Comparison of ENCODE assay signal across 8 cellular contexts in the genomic region with DNA sequence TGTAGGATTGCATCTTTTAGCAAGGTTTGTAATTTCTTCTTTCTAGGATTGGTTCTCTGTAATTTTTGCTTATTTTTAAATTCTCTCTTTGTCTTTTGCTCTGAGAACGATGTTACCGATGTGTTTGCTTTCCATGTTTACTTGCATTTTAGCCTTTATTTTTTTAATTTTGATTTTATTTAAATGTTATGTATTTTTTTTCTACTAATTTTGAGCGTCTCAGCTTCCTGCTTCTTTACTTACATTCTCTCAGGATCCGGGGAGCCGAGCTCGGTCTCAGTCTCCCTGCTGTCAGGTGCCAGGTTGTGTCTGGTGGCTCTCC. TPM values are rescaled to one million over a fixed set of nuclear protein-coding genes. Genes with fewer than 3 reads are reported as not detected.
A peak's percentile ranks its signal among the peaks of the same experiment; 100 is the strongest.
DNase-seq lines count a peak whose midpoint lies in the region; ATAC-seq and TF ChIP-seq lines count a peak whose summit lies in the region.

No MANE protein-coding gene starts in this region.

- ATAC-seq in gastrocnemius medialis, result no peak

- peak overlapping the region; percentile 82 to 97 (median 95) for H3K27ac ChIP-seq in Peyer's patch
- H3K27ac ChIP-seq in gastrocnemius medialis, result peak overlapping the region; percentile 95 to 100 (median 96)
- H3K27ac ChIP-seq in RWPE1, result no peak overlapping the region

- H3K4me3 ChIP-seq in GM12875 (ENCODE audit: low read depth, low read length) (peak overlapping the region; percentile 60), Peyer's patch (peak overlapping the region; percentile 48 to 63 (median 54)), fibroblast of pulmonary artery (replicated peaks; ENCODE audit: low read depth, low read length) (peak overlapping the region; percentile 54), gastrocnemius medialis (peak overlapping the region; percentile 68 to 90 (median 80))

- in situ Hi-C loops in gastrocnemius medialis (cut with MboI; ENCODE audit: low sequenced_read_pairs in 4 of 4), result no loop called here

- H3K36me3 ChIP-seq in Peyer's patch, result no peaks in the 10 kb centered on the region
- no peaks in the 10 kb centered on the region for H3K36me3 ChIP-seq in gastrocnemius medialis

- intact Hi-C loops in gastrocnemius medialis (cut with DNase I; ENCODE audit: low total_unique reads), result loop anchor here (2.0 kb wide), 2 partner anchors 24 to 46 kb away; no protein-coding TSS in a partner anchor

- TF ChIP-seq CTCF in GM12875 (IDR thresholded peaks at IDR 0.05; ENCODE audit: borderline replicate concordance, insufficient read depth, low read depth, low read length), result no peak
- TF ChIP-seq CTCF in Peyer's patch (IDR thresholded peaks at IDR 0.05), result no peak
- TF ChIP-seq CTCF in fibroblast of pulmonary artery (IDR thresholded peaks at IDR 0.05; ENCODE audit: low read length, missing control alignments), result no peak
- no peak for TF ChIP-seq CTCF in gastrocnemius medialis (IDR thresholded peaks at IDR 0.05 in 4 of 5, conservative IDR thresholded peaks at IDR 0.05 in 1 of 5)
- TF ChIP-seq CTCF in RWPE1 (conservative IDR thresholded peaks at IDR 0.05; ENCODE audit: low read depth), result no peak

- no peak for DNase-seq in Peyer's patch
- DNase-seq in fibroblast of pulmonary artery (ENCODE audit: low read depth), result no peak
- no peak for DNase-seq in gastrocnemius medialis
- DNase-seq in RWPE1 (ENCODE audit: low spot score), result no peak
- no peak for DNase-seq in NCI-H1436 (lab: John Stamatoyannopoulos, UW)
- DNase-seq in SKM-1 treated with dmso at 0.1 percent for 144 hours (lab: John Stamatoyannopoulos, UW; ENCODE audit: unreplicated experiment), result no peak
- DNase-seq in NK-92 treated with Interleukin-12 subunit alpha and Interleukin-12 subunit beta, amount 100 ng/mL, for 24 hours (lab: John Stamatoyannopoulos, UW), result no peak

- no peaks in the 10 kb centered on the region for H3K9me3 ChIP-seq in Peyer's patch
- H3K9me3 ChIP-seq in gastrocnemius medialis, result no peaks in the 10 kb centered on the region

- H3K27me3 ChIP-seq in Peyer's patch (no peaks in the 10 kb centered on the region), gastrocnemius medialis (peaks cover 0 to 9% (median 0%) of the 10 kb centered on the region in 3 donors)

- CTCF ChIA-PET in RWPE1 (lab: Yijun Ruan, JAX), result interaction anchor here (0.8 to 1.0 kb wide), 2 partner anchors 18 to 107 kb away, joined by 3 to 5 read pairs; no protein-coding TSS in a partner anchor

- POLR2A ChIA-PET in RWPE1 (lab: Yijun Ruan, JAX; ENCODE audit: low non-redundant PET), result interaction anchor here (0.5 kb wide), 1 partner anchor 84 kb away, joined by 9 read pairs; no protein-coding TSS in a partner anchor

- H3K4me1 ChIP-seq in Peyer's patch, result peaks cover 0 to 6% (median 0%) of the 10 kb centered on the region in 4 donors
- H3K4me1 ChIP-seq in gastrocnemius medialis, result peaks cover 6 to 19% of the 10 kb centered on the region in 2 donors

- TF ChIP-seq POLR2A in Peyer's patch (IDR thresholded peaks at IDR 0.05) (no peak), gastrocnemius medialis (IDR thresholded peaks at IDR 0.05) (peak in 1 of 2 donors; percentile 18)

RNA-seq across cellular contexts. Expression of a gene that starts 20.9 kb away (rescaled TPM):
- total RNA-seq in Peyer's patch (10 to 100 TPM in 1 of 4 donors, 1 to 10 TPM in 3; 3.9 to 18.2 (median 5.8) TPM), gastrocnemius medialis (1 to 10 TPM; 1.1 to 3.3 (median 1.4) TPM)
